In genomic region chr14:73427516-73428264, GRCh38 we compare ENCODE assay signal across 12 cellular contexts. TPM values are rescaled to one million over a fixed set of nuclear protein-coding genes. Genes with fewer than 3 reads are reported as not detected.
DNase-seq lines count a peak whose midpoint lies in the region; ATAC-seq and TF ChIP-seq lines count a peak whose summit lies in the region.
"Had no signal": no experiment of that assay in that cellular context is flagged by ENCODE, and none has a peak within 500 bp of the region (broad histone marks: within the 10 kb centered on the region; RNA-seq: fewer than 3 reads in every experiment).

No MANE protein-coding gene starts in this region.

- no peak for DNase-seq in CD4-positive, alpha-beta memory T cell
- DNase-seq in T-helper 17 cell (no peak), left ventricle myocardium superior (no peak), progenitor cell of endocrine pancreas (ENCODE audit: low spot score, unreplicated experiment) (no peak), AG20443 (ENCODE audit: low spot score) (no peak), A172 (ENCODE audit: low spot score) (no peak), GDM1 (lab: John Stamatoyannopoulos, UW) (no peak)
- DNase-seq in activated T-cell treated with anti-CD3 and anti-CD28 coated beads, Interleukin-2, amount 50 U/mL, for 24 hours, result no peak
- DNase-seq: activated CD4-positive, alpha-beta T cell treated with anti-CD3 and anti-CD28 coated beads for 1 hour; activated T-cell treated with anti-CD3 and anti-CD28 coated beads, Interleukin-2, amount 50 U/mL, for 4 hours; NCI-H2107 had no signal

- intact Hi-C loops in CD4-positive, alpha-beta memory T cell (cut with micrococcal nuclease), result no loop called here
- intact Hi-C loops in left ventricle myocardium superior (cut with micrococcal nuclease), result no loop called here

- no peak for TF ChIP-seq CTCF in progenitor cell of endocrine pancreas (IDR thresholded peaks at IDR 0.05; ENCODE audit: unreplicated experiment)

- H3K9me3 ChIP-seq in CD4-positive, alpha-beta memory T cell (ENCODE audit: control insufficient read depth in 1 of 2, low read length in 2 of 2), result no peaks in the 10 kb centered on the region
- H3K9me3 ChIP-seq in T-helper 17 cell (ENCODE audit: control insufficient read depth, low read length, poor library complexity, severe bottlenecking), result no peaks in the 10 kb centered on the region
- H3K9me3 ChIP-seq: BLaER1 had no signal

- no peak overlapping the region for H3K27ac ChIP-seq in CD4-positive, alpha-beta memory T cell (ENCODE audit: low read depth, low read length)
- H3K27ac ChIP-seq: BLaER1 had no signal

- no peaks in the 10 kb centered on the region for H3K27me3 ChIP-seq in CD4-positive, alpha-beta memory T cell (ENCODE audit: insufficient read depth, low read length)
- H3K27me3 ChIP-seq: BLaER1 had no signal

- H3K27me3 Mint-ChIP-seq in CD4-positive, alpha-beta memory T cell, result no peaks in the 10 kb centered on the region
- H3K27me3 Mint-ChIP-seq in T-helper 17 cell (no peaks in the 10 kb centered on the region), progenitor cell of endocrine pancreas (no peaks in the 10 kb centered on the region)
- H3K27me3 Mint-ChIP-seq in activated T-cell treated with anti-CD3 and anti-CD28 coated beads, Interleukin-2, amount 50 U/mL, for 24 hours, result no peaks in the 10 kb centered on the region

- H3K36me3 ChIP-seq in CD4-positive, alpha-beta memory T cell (ENCODE audit: insufficient read depth, low read length), result no peaks in the 10 kb centered on the region

- no peaks in the 10 kb centered on the region for H3K4me1 ChIP-seq in CD4-positive, alpha-beta memory T cell (ENCODE audit: insufficient read depth, low read length)

- ATAC-seq in T-helper 17 cell, result no peak
- peak; percentile 39 for ATAC-seq in left ventricle myocardium superior
- ATAC-seq: activated T-cell treated with anti-CD3 and anti-CD28 coated beads, Interleukin-2, amount 50 U/mL, for 4 hours had no signal

- H3K9me3 Mint-ChIP-seq in CD4-positive, alpha-beta memory T cell, result no peaks in the 10 kb centered on the region
- H3K9me3 Mint-ChIP-seq in progenitor cell of endocrine pancreas (ENCODE audit: low read depth), result no peaks in the 10 kb centered on the region
- no peaks in the 10 kb centered on the region for H3K9me3 Mint-ChIP-seq in activated T-cell treated with anti-CD3 and anti-CD28 coated beads, Interleukin-2, amount 50 U/mL, for 24 hours
- H3K9me3 Mint-ChIP-seq: activated T-cell treated with anti-CD3 and anti-CD28 coated beads, Interleukin-2, amount 50 U/mL, for 4 hours had no signal

- peaks cover 0 to 2% of the 10 kb centered on the region in 2 donors for H3K36me3 Mint-ChIP-seq in CD4-positive, alpha-beta memory T cell
- no peaks in the 10 kb centered on the region for H3K36me3 Mint-ChIP-seq in T-helper 17 cell (ENCODE audit: low read depth)
- H3K36me3 Mint-ChIP-seq in progenitor cell of endocrine pancreas (ENCODE audit: insufficient read depth), result no peaks in the 10 kb centered on the region
- H3K36me3 Mint-ChIP-seq in activated T-cell treated with anti-CD3 and anti-CD28 coated beads, Interleukin-2, amount 50 U/mL, for 24 hours (ENCODE audit: low read depth), result peaks cover 6% of the 10 kb centered on the region

- CTCF ChIA-PET in CD4-positive, alpha-beta memory T cell (lab: Charles Lee; ENCODE audit: partially characterized antibody), result no interaction called here

- H3K4me1 Mint-ChIP-seq in CD4-positive, alpha-beta memory T cell, result peaks cover 16 to 26% (median 21%) of the 10 kb centered on the region in 4 donors
- H3K4me1 Mint-ChIP-seq in T-helper 17 cell, result peaks cover 16% of the 10 kb centered on the region
- peaks cover 9% of the 10 kb centered on the region for H3K4me1 Mint-ChIP-seq in progenitor cell of endocrine pancreas (ENCODE audit: low read depth)
- H3K4me1 Mint-ChIP-seq in activated T-cell treated with anti-CD3 and anti-CD28 coated beads, Interleukin-2, amount 50 U/mL, for 24 hours (ENCODE audit: low read depth), result peaks cover 23% of the 10 kb centered on the region

- POLR2A ChIA-PET in CD4-positive, alpha-beta memory T cell (lab: Charles Lee; ENCODE audit: partially characterized antibody), result no interaction called here

- H3K4me3 Mint-ChIP-seq in CD4-positive, alpha-beta memory T cell, result no peak overlapping the region
- no peak overlapping the region for H3K4me3 Mint-ChIP-seq in T-helper 17 cell
- no peak overlapping the region for H3K4me3 Mint-ChIP-seq in progenitor cell of endocrine pancreas (ENCODE audit: low read depth)
- no peak overlapping the region for H3K4me3 Mint-ChIP-seq in activated T-cell treated with anti-CD3 and anti-CD28 coated beads, Interleukin-2, amount 50 U/mL, for 24 hours
- H3K4me3 Mint-ChIP-seq: activated T-cell treated with anti-CD3 and anti-CD28 coated beads, Interleukin-2, amount 50 U/mL, for 4 hours had no signal

- peak overlapping the region in 4 of 7 donors; percentile 10 to 36 (median 31) for H3K27ac Mint-ChIP-seq in CD4-positive, alpha-beta memory T cell
- H3K27ac Mint-ChIP-seq in T-helper 17 cell, result peak overlapping the region; percentile 19
- peak overlapping the region; percentile 66 for H3K27ac Mint-ChIP-seq in progenitor cell of endocrine pancreas
- H3K27ac Mint-ChIP-seq in activated T-cell treated with anti-CD3 and anti-CD28 coated beads, Interleukin-2, amount 50 U/mL, for 24 hours, result no peak overlapping the region

- H3K4me3 ChIP-seq in CD4-positive, alpha-beta memory T cell (ENCODE audit: low read length in 2 of 2), result no peak overlapping the region
- H3K4me3 ChIP-seq: BLaER1 had no signal

RNA-seq across cellular contexts. Expression of gene NUMB, which starts 30.7 kb away (rescaled TPM):
- 10 to 100 TPM; 45.3 to 47.3 TPM for total RNA-seq in CD4-positive, alpha-beta memory T cell
- polyA plus RNA-seq in CD4-positive, alpha-beta memory T cell, result 10 to 100 TPM; 31.1 to 46.1 TPM
- 10 to 100 TPM; 38.8 to 45.7 TPM for total RNA-seq in T-helper 17 cell
- total RNA-seq in left ventricle myocardium superior, result 41.9 TPM
- 88.8 and 92.4 TPM in 2 replicates for total RNA-seq in progenitor cell of endocrine pancreas
- 19.8 and 26.9 TPM in 2 replicates for total RNA-seq in A172 (2014; rRNA removed; shearing (Covaris generic))
